ENCODE assay signal across 19 cellular contexts in genomic region chr5:16471387-16471786, GRCh38. TPM values are rescaled to one million over a fixed set of nuclear protein-coding genes. Genes with fewer than 3 reads are reported as not detected.
DNase-seq lines count a peak whose midpoint lies in the region; ATAC-seq, FAIRE-seq and TF ChIP-seq lines count a peak whose summit lies in the region.
"Had no signal": no experiment of that assay in that cellular context is flagged by ENCODE, and none has a peak within 500 bp of the region (broad histone marks: within the 10 kb centered on the region; RNA-seq: fewer than 3 reads in every experiment).

No MANE protein-coding gene starts in this region.

- H3K27me3 Mint-ChIP-seq in activated naive CD4-positive, alpha-beta T cell treated with anti-CD3 and anti-CD28 coated beads, Interleukin-2, amount 50 U/mL, for 24 hours = no peaks in the 10 kb centered on the region
- H3K27me3 Mint-ChIP-seq in activated naive CD4-positive, alpha-beta T cell treated with anti-CD3 and anti-CD28 coated beads for 36 hours (ENCODE audit: low read depth) = no peaks in the 10 kb centered on the region
- H3K27me3 Mint-ChIP-seq: IgD-negative memory B cell had no signal

- TF ChIP-seq CTCF in gastrocnemius medialis (IDR thresholded peaks at IDR 0.05 in 4 of 5, conservative IDR thresholded peaks at IDR 0.05 in 1 of 5) = no peak

- CTCF ChIA-PET in activated naive CD4-positive, alpha-beta T cell treated with anti-CD3 and anti-CD28 coated beads for 36 hours (lab: Charles Lee) = interaction anchor here (0.6 to 1.3 kb wide), 2 partner anchors 14 to 21 kb away, joined by 3 read pairs; no protein-coding TSS in a partner anchor

- in situ Hi-C loops in gastrocnemius medialis (cut with MboI; ENCODE audit: low sequenced_read_pairs in 4 of 4) = loop anchor here in 3 of 4 donors (25.0 kb wide), 2 partner anchors 316 to 716 kb away; no protein-coding TSS in a partner anchor

- H3K36me3 Mint-ChIP-seq in activated naive CD4-positive, alpha-beta T cell treated with anti-CD3 and anti-CD28 coated beads, Interleukin-2, amount 50 U/mL, for 24 hours = peaks cover 4% of the 10 kb centered on the region
- peaks cover 8% of the 10 kb centered on the region for H3K36me3 Mint-ChIP-seq in activated naive CD4-positive, alpha-beta T cell treated with anti-CD3 and anti-CD28 coated beads for 36 hours (ENCODE audit: low read depth)

- intact Hi-C loops in activated naive CD4-positive, alpha-beta T cell treated with anti-CD3 and anti-CD28 coated beads for 36 hours (cut with micrococcal nuclease) = no loop called here
- intact Hi-C loops in left colon (cut with DNase I, micrococcal nuclease) = no loop called here
- intact Hi-C loops in gastrocnemius medialis (cut with DNase I; ENCODE audit: low total_unique reads) = loop anchor here (2.0 kb wide), 1 partner anchor 15 kb away; no protein-coding TSS in a partner anchor

- peaks cover 0 to 24% of the 10 kb centered on the region in 2 donors for H3K36me3 ChIP-seq in gastrocnemius medialis

- FAIRE-seq in GM12892 (lab: Jason Lieb, UNC) (peak; percentile 5), HTR-8/SVneo (lab: Jason Lieb, UNC) (no peak)
- FAIRE-seq: G401.6, GM12891 had no signal

- no peak overlapping the region for H3K4me3 ChIP-seq in gastrocnemius medialis
- H3K4me3 ChIP-seq: BLaER1, GM23338 had no signal

- TF ChIP-seq POLR2A in GM12892 (IDR thresholded peaks at IDR 0.05; ENCODE audit: low read depth, low read length) = no peak
- TF ChIP-seq POLR2A in gastrocnemius medialis (IDR thresholded peaks at IDR 0.05) = no peak

- no peaks in the 10 kb centered on the region for H3K9me3 Mint-ChIP-seq in activated naive CD4-positive, alpha-beta T cell treated with anti-CD3 and anti-CD28 coated beads, Interleukin-2, amount 50 U/mL, for 24 hours
- no peaks in the 10 kb centered on the region for H3K9me3 Mint-ChIP-seq in activated naive CD4-positive, alpha-beta T cell treated with anti-CD3 and anti-CD28 coated beads for 36 hours
- H3K9me3 Mint-ChIP-seq: GM23338, H9 had no signal

- H3K27me3 ChIP-seq in gastrocnemius medialis = no peaks in the 10 kb centered on the region
- H3K27me3 ChIP-seq: BLaER1 had no signal

- peak; percentile 57 for ATAC-seq in left colon
- ATAC-seq in gastrocnemius medialis = no peak
- no peak for ATAC-seq in GM19023 (IDR thresholded peaks at IDR 0.05; ENCODE audit: unreplicated experiment)
- ATAC-seq: GM23338 had no signal

- H3K4me1 ChIP-seq in gastrocnemius medialis = peaks cover 57 to 58% of the 10 kb centered on the region in 2 donors

- no peak overlapping the region for H3K4me3 Mint-ChIP-seq in activated naive CD4-positive, alpha-beta T cell treated with anti-CD3 and anti-CD28 coated beads, Interleukin-2, amount 50 U/mL, for 24 hours
- no peak overlapping the region for H3K4me3 Mint-ChIP-seq in activated naive CD4-positive, alpha-beta T cell treated with anti-CD3 and anti-CD28 coated beads for 36 hours
- H3K4me3 Mint-ChIP-seq: GM23338, H9, IgD-negative memory B cell had no signal

- no peaks in the 10 kb centered on the region for H3K9me3 ChIP-seq in gastrocnemius medialis
- H3K9me3 ChIP-seq: BLaER1 had no signal

- H3K27ac Mint-ChIP-seq in activated naive CD4-positive, alpha-beta T cell treated with anti-CD3 and anti-CD28 coated beads, Interleukin-2, amount 50 U/mL, for 24 hours = peak overlapping the region; percentile 52
- H3K27ac Mint-ChIP-seq in activated naive CD4-positive, alpha-beta T cell treated with anti-CD3 and anti-CD28 coated beads for 36 hours = no peak overlapping the region
- H3K27ac Mint-ChIP-seq: GM23338, H9 had no signal

- peak overlapping the region in 3 of 4 donors; percentile 87 to 94 (median 92) for H3K27ac ChIP-seq in gastrocnemius medialis
- H3K27ac ChIP-seq: BLaER1 had no signal

- DNase-seq in activated naive CD4-positive, alpha-beta T cell treated with anti-CD3 and anti-CD28 coated beads for 36 hours = no peak
- no peak for DNase-seq in GM12892 (ENCODE audit: insufficient read length)
- DNase-seq in left colon = no peak
- no peak for DNase-seq in gastrocnemius medialis
- DNase-seq in HTR-8/SVneo (ENCODE audit: insufficient read length, low spot score) = no peak
- DNase-seq: 8988T, AML-193, Calu3, DMS 273 treated with DMSO at 0.1 percent for 48 hours, DMS79, EL, H9 had no signal

- H3K4me1 Mint-ChIP-seq in activated naive CD4-positive, alpha-beta T cell treated with anti-CD3 and anti-CD28 coated beads, Interleukin-2, amount 50 U/mL, for 24 hours = peaks cover 66% of the 10 kb centered on the region
- peaks cover 35% of the 10 kb centered on the region for H3K4me1 Mint-ChIP-seq in activated naive CD4-positive, alpha-beta T cell treated with anti-CD3 and anti-CD28 coated beads for 36 hours (ENCODE audit: low read depth)

RNA-seq across cellular contexts. Expression of gene ZNF622, which starts 5.8 kb away (rescaled TPM):
- total RNA-seq in activated naive CD4-positive, alpha-beta T cell treated with anti-CD3 and anti-CD28 coated beads for 36 hours = 10 to 100 TPM; 25.7 to 25.9 TPM
- polyA plus RNA-seq in GM12892 (2012; ENCODE audit: missing spikeins) = 16.8 TPM
- total RNA-seq in left colon = 10 to 100 TPM; 41.7 to 42.5 TPM
- 100 to 1,000 TPM in 2 of 4 donors, 10 to 100 TPM in 2; 44.8 to 150 (median 75.1) TPM for total RNA-seq in gastrocnemius medialis
